In genomic region chr17:58351182-58351581, GRCh38 we compare ENCODE assay signal across 10 cellular contexts. TPM values are rescaled to one million over a fixed set of nuclear protein-coding genes. Genes with fewer than 3 reads are reported as not detected.
DNase-seq lines count a peak whose midpoint lies in the region; ATAC-seq and TF ChIP-seq lines count a peak whose summit lies in the region.
"Had no signal": no experiment of that assay in that cellular context is flagged by ENCODE, and none has a peak within 500 bp of the region (broad histone marks: within the 10 kb centered on the region; RNA-seq: fewer than 3 reads in every experiment).

No MANE protein-coding gene starts in this region.

- no peaks in the 10 kb centered on the region for H3K27me3 Mint-ChIP-seq in naive thymus-derived CD8-positive, alpha-beta T cell

- POLR2A ChIA-PET in naive thymus-derived CD8-positive, alpha-beta T cell (lab: Charles Lee), result interaction anchor here (0.7 to 12.6 kb wide), 18 partner anchors 8 to 757 kb away, joined by 3 to 709 read pairs (median 6); partner anchors contain the start of genes HSF5, MTMR4, RNF43 and SRSF1

- H3K9me3 ChIP-seq in Karpas-422 (ENCODE audit: low read length), result no peaks in the 10 kb centered on the region

- peak overlapping the region; percentile 99 for H3K4me3 ChIP-seq in AG10803 (ENCODE audit: low read length)
- H3K4me3 ChIP-seq in Karpas-422 (ENCODE audit: low read length), result peak overlapping the region; percentile 97
- H3K4me3 ChIP-seq in coronary artery, result peak overlapping the region; percentile 91

- H3K36me3 Mint-ChIP-seq in naive thymus-derived CD8-positive, alpha-beta T cell, result peaks cover 5 to 59% (median 10%) of the 10 kb centered on the region in 3 donors

- peak overlapping the region; percentile 73 for H3K27ac ChIP-seq in Karpas-422 (ENCODE audit: low read length)
- H3K27ac ChIP-seq in coronary artery, result peak overlapping the region in 1 of 2 donors; percentile 91

- no peaks in the 10 kb centered on the region for H3K27me3 ChIP-seq in Karpas-422 (ENCODE audit: low read length)

- H3K4me2 ChIP-seq in Karpas-422 (ENCODE audit: low read depth, low read length, poor library complexity, severe bottlenecking), result peak overlapping the region; percentile 97

- DNase-seq in AG10803 (ENCODE audit: low read depth), result no peak
- DNase-seq in Karpas-422, result peak; percentile 54
- no peak for DNase-seq in coronary artery (ENCODE audit: low spot score)
- no peak for DNase-seq in naive thymus-derived CD8-positive, alpha-beta T cell
- DNase-seq in DMS 273 (lab: John Stamatoyannopoulos, UW; ENCODE audit: unreplicated experiment), result no peak
- DNase-seq in RKO (ENCODE audit: low spot score), result no peak
- no peak for DNase-seq in AG08396 (ENCODE audit: low spot score)
- DNase-seq: effector CD8-positive, alpha-beta T cell; NCI-H2081 treated with DMSO at 0.1 percent for 48 hours had no signal

- no peaks in the 10 kb centered on the region for H3K9me2 ChIP-seq in Karpas-422 (replicated peaks; ENCODE audit: insufficient read depth, low read length)

- peaks cover 37% of the 10 kb centered on the region for H3K36me3 ChIP-seq in Karpas-422 (ENCODE audit: insufficient read depth, low read length)

- TF ChIP-seq CTCF in AG10803 (conservative IDR thresholded peaks at IDR 0.05; ENCODE audit: low read length) (no peak), coronary artery (IDR thresholded peaks at IDR 0.05) (no peak)

- H3K4me1 ChIP-seq in Karpas-422 (ENCODE audit: low read length), result peaks cover 22% of the 10 kb centered on the region

- peaks cover 6% of the 10 kb centered on the region; the same call in 1 of the 2 replicates for H4K20me1 ChIP-seq in Karpas-422 (ENCODE audit: insufficient read depth, low read depth, low read length)

- H3K9me3 Mint-ChIP-seq in naive thymus-derived CD8-positive, alpha-beta T cell, result no peaks in the 10 kb centered on the region

- H3K4me3 Mint-ChIP-seq in naive thymus-derived CD8-positive, alpha-beta T cell, result peak overlapping the region; percentile 99 to 100 (median 100)

- peak overlapping the region; percentile 96 for H3K9ac ChIP-seq in Karpas-422 (ENCODE audit: low read length)

- H2AFZ ChIP-seq in Karpas-422 (ENCODE audit: low read length), result no peak overlapping the region

- no peak for ATAC-seq in naive thymus-derived CD8-positive, alpha-beta T cell
- ATAC-seq in HG02571 (IDR thresholded peaks at IDR 0.05; ENCODE audit: unreplicated experiment), result no peak

- peaks cover 47% of the 10 kb centered on the region for H3K79me2 ChIP-seq in Karpas-422 (ENCODE audit: low read length)

- peaks cover 41 to 84% (median 75%) of the 10 kb centered on the region in 4 donors for H3K4me1 Mint-ChIP-seq in naive thymus-derived CD8-positive, alpha-beta T cell

- peak overlapping the region; percentile 97 to 100 (median 99) for H3K27ac Mint-ChIP-seq in naive thymus-derived CD8-positive, alpha-beta T cell

RNA-seq across cellular contexts. Expression of gene SUPT4H1, which starts 0.8 kb away (rescaled TPM):
- 50.2 and 64.7 TPM in 2 replicates for total RNA-seq in Karpas-422 (2014; rRNA removed; shearing (Covaris generic); ENCODE audit: low replicate concordance)
- total RNA-seq in naive thymus-derived CD8-positive, alpha-beta T cell, result 10 to 100 TPM; 58.2 to 65.9 TPM
- 10 to 100 TPM; 63.7 to 97.4 (median 76.1) TPM for polyA plus RNA-seq in naive thymus-derived CD8-positive, alpha-beta T cell

RNA-seq across cellular contexts. Expression of gene TSPOAP1, which starts 22.6 kb away (rescaled TPM):
- 7.8 and 14.0 TPM in 2 replicates for total RNA-seq in Karpas-422 (2014; rRNA removed; shearing (Covaris generic); ENCODE audit: low replicate concordance)
- 10 to 100 TPM; 15.2 to 15.4 TPM for total RNA-seq in naive thymus-derived CD8-positive, alpha-beta T cell
- 1 to 10 TPM in 2 of 3 donors, under 1 TPM in 1; 0.43 to 1.9 (median 1.5) TPM for polyA plus RNA-seq in naive thymus-derived CD8-positive, alpha-beta T cell
